8 cellular contexts compared by ENCODE assay signal in genomic region chr19:15453091-15453498, GRCh38. TPM values are rescaled to one million over a fixed set of nuclear protein-coding genes. Genes with fewer than 3 reads are reported as not detected.
DNase-seq lines count a peak whose midpoint lies in the region; ATAC-seq and TF ChIP-seq lines count a peak whose summit lies in the region.
"Had no signal": no experiment of that assay in that cellular context is flagged by ENCODE, and none has a peak within 500 bp of the region (broad histone marks: within the 10 kb centered on the region; RNA-seq: fewer than 3 reads in every experiment).

No MANE protein-coding gene starts in this region.

- no peaks in the 10 kb centered on the region for H3K9me3 Mint-ChIP-seq in activated T-helper 2 cell treated with anti-CD3 and anti-CD28 coated beads, Interferon-gamma antibody, Interleukin-2, Interleukin-4, amounts not matched to agents 10 μg/mL and 5 μg/mL and 100 μg/mL, durations not matched to agents 14 hours and 24 hours and 36 hours
- H3K9me3 Mint-ChIP-seq in CD8-positive, alpha-beta memory T cell, result no peaks in the 10 kb centered on the region

- no peaks in the 10 kb centered on the region for H3K27me3 Mint-ChIP-seq in activated T-helper 2 cell treated with anti-CD3 and anti-CD28 coated beads, Interferon-gamma antibody, Interleukin-2, Interleukin-4, amounts not matched to agents 10 μg/mL and 5 μg/mL and 100 μg/mL, durations not matched to agents 14 hours and 24 hours and 36 hours (ENCODE audit: low read depth)
- peaks cover 0 to 5% of the 10 kb centered on the region in 2 donors for H3K27me3 Mint-ChIP-seq in CD8-positive, alpha-beta memory T cell
- H3K27me3 Mint-ChIP-seq: IgD-negative memory B cell had no signal

- CTCF ChIA-PET in AG04449 (lab: Yijun Ruan, JAX), result interaction anchor here (1.2 to 1.6 kb wide), 2 partner anchors 13 to 34 kb away, joined by 4 to 6 read pairs; partner anchors contain the start of gene AKAP8L
- CTCF ChIA-PET in CD8-positive, alpha-beta memory T cell (lab: Charles Lee), result interaction anchor here (4.3 kb wide), 1 partner anchor 9 kb away, joined by 23 read pairs; no protein-coding TSS in a partner anchor

- H3K36me3 ChIP-seq in lung (ENCODE audit: control insufficient read depth in 2 of 2, insufficient read depth in 2 of 2, low read length in 2 of 2), result peaks cover 0 to 16% of the 10 kb centered on the region in 2 donors
- peaks cover 34% of the 10 kb centered on the region for H3K36me3 ChIP-seq in CD8-positive, alpha-beta memory T cell (ENCODE audit: insufficient read depth, low read length)

- DNase-seq in AG04449 (ENCODE audit: low read depth, low spot score) (no peak), cardiac fibroblast (ENCODE audit: low read depth in 2 of 2) (peak in 1 of 2 donors; percentile 17), lung (ENCODE audit: low spot score) (no peak), kidney tubule cell (ENCODE audit: low spot score) (no peak)
- DNase-seq in activated T-helper 2 cell treated with anti-CD3 and anti-CD28 coated beads, Interferon-gamma antibody, Interleukin-2, Interleukin-4, amounts not matched to agents 10 μg/mL and 5 μg/mL and 100 μg/mL, durations not matched to agents 14 hours and 24 hours and 36 hours (ENCODE audit: low spot score), result no peak
- no peak for DNase-seq in CD8-positive, alpha-beta memory T cell

- intact Hi-C loops in activated T-helper 2 cell treated with anti-CD3 and anti-CD28 coated beads, Interferon-gamma antibody, Interleukin-2, Interleukin-4, amounts not matched to agents 10 μg/mL and 5 μg/mL and 100 μg/mL, durations not matched to agents 14 hours and 24 hours and 36 hours (cut with micrococcal nuclease), result no loop called here

- H3K4me1 Mint-ChIP-seq in activated T-helper 2 cell treated with anti-CD3 and anti-CD28 coated beads, Interferon-gamma antibody, Interleukin-2, Interleukin-4, amounts not matched to agents 10 μg/mL and 5 μg/mL and 100 μg/mL, durations not matched to agents 14 hours and 24 hours and 36 hours (ENCODE audit: low read depth), result peaks cover 13% of the 10 kb centered on the region
- peaks cover 29 to 47% (median 34%) of the 10 kb centered on the region in 3 donors for H3K4me1 Mint-ChIP-seq in CD8-positive, alpha-beta memory T cell

- peak; percentile 14 for TF ChIP-seq CTCF in AG04449 (IDR thresholded peaks at IDR 0.05; ENCODE audit: insufficient read depth, low read length, missing control alignments)
- TF ChIP-seq CTCF in cardiac fibroblast (IDR thresholded peaks at IDR 0.05; ENCODE audit: low read depth, low read length), result peak; percentile 19
- TF ChIP-seq CTCF in lung (IDR thresholded peaks at IDR 0.05; ENCODE audit: control extremely low read depth, extremely low read depth), result no peak

- peak overlapping the region in 1 of 2 donors; percentile 13 for H3K27ac ChIP-seq in lung (ENCODE audit: low read depth in 1 of 2, low read length in 1 of 2)
- H3K27ac ChIP-seq in CD8-positive, alpha-beta memory T cell (ENCODE audit: low read depth, low read length), result no peak overlapping the region
- H3K27ac ChIP-seq: C4-2B had no signal

- POLR2A ChIA-PET in AG04449 (lab: Yijun Ruan, JAX), result interaction anchor here (1.1 kb wide), 1 partner anchor 34 kb away, joined by 6 read pairs; the partner anchor contains the start of gene AKAP8L
- POLR2A ChIA-PET in CD8-positive, alpha-beta memory T cell (lab: Charles Lee), result interaction anchor here (0.7 to 1.8 kb wide), 3 partner anchors 11 to 1889 kb away, joined by 3 to 7 read pairs (median 4); no protein-coding TSS in a partner anchor

- WGBS in lung, 2 donors, result 48 to 72% methylated on average over 42 of the region's 42 CpGs

- peaks cover 66% of the 10 kb centered on the region for H3K36me3 Mint-ChIP-seq in activated T-helper 2 cell treated with anti-CD3 and anti-CD28 coated beads, Interferon-gamma antibody, Interleukin-2, Interleukin-4, amounts not matched to agents 10 μg/mL and 5 μg/mL and 100 μg/mL, durations not matched to agents 14 hours and 24 hours and 36 hours (ENCODE audit: low read depth)
- H3K36me3 Mint-ChIP-seq in CD8-positive, alpha-beta memory T cell, result peaks cover 13 to 65% (median 15%) of the 10 kb centered on the region in 3 donors

- no peak for ATAC-seq in lung (ENCODE audit: insufficient read depth, low FRiP score)

- peaks cover 0 to 10% of the 10 kb centered on the region in 2 donors for H3K4me1 ChIP-seq in lung (ENCODE audit: control insufficient read depth in 2 of 2, insufficient read depth in 2 of 2, low read length in 2 of 2)
- peaks cover 12% of the 10 kb centered on the region for H3K4me1 ChIP-seq in CD8-positive, alpha-beta memory T cell (ENCODE audit: insufficient read depth, low read length)

- H3K4me3 ChIP-seq in AG04449 (ENCODE audit: low read depth, low read length), result peak overlapping the region; percentile 49
- H3K4me3 ChIP-seq in cardiac fibroblast (replicated peaks in 1 of 2; ENCODE audit: low read depth in 2 of 2, low read length in 2 of 2), result peak overlapping the region; percentile 44 to 52
- peak overlapping the region; percentile 24 for H3K4me3 ChIP-seq in lung
- no peak overlapping the region for H3K4me3 ChIP-seq in CD8-positive, alpha-beta memory T cell (ENCODE audit: low read length)

- no peaks in the 10 kb centered on the region for H3K9me3 ChIP-seq in lung (ENCODE audit: control insufficient read depth in 2 of 2, insufficient read depth in 1 of 2, low read length in 1 of 2)
- no peaks in the 10 kb centered on the region for H3K9me3 ChIP-seq in CD8-positive, alpha-beta memory T cell (ENCODE audit: low read length)

- H3K27ac Mint-ChIP-seq in activated T-helper 2 cell treated with anti-CD3 and anti-CD28 coated beads, Interferon-gamma antibody, Interleukin-2, Interleukin-4, amounts not matched to agents 10 μg/mL and 5 μg/mL and 100 μg/mL, durations not matched to agents 14 hours and 24 hours and 36 hours, result no peak overlapping the region
- no peak overlapping the region for H3K27ac Mint-ChIP-seq in CD8-positive, alpha-beta memory T cell

- H3K4me3 Mint-ChIP-seq in activated T-helper 2 cell treated with anti-CD3 and anti-CD28 coated beads, Interferon-gamma antibody, Interleukin-2, Interleukin-4, amounts not matched to agents 10 μg/mL and 5 μg/mL and 100 μg/mL, durations not matched to agents 14 hours and 24 hours and 36 hours (ENCODE audit: low read depth), result no peak overlapping the region
- H3K4me3 Mint-ChIP-seq in CD8-positive, alpha-beta memory T cell, result no peak overlapping the region

- H3K27me3 ChIP-seq in lung (ENCODE audit: control insufficient read depth, insufficient read depth), result no peaks in the 10 kb centered on the region
- no peaks in the 10 kb centered on the region for H3K27me3 ChIP-seq in CD8-positive, alpha-beta memory T cell (ENCODE audit: insufficient read depth, low read length, poor library complexity, severe bottlenecking)

RNA-seq across cellular contexts. Expression of gene WIZ, which starts 3.3 kb away (rescaled TPM):
- total RNA-seq in lung, result 10 to 100 TPM; 24.0 to 42.6 TPM
- polyA plus RNA-seq in lung, result 10 to 100 TPM; 14.5 to 22.7 TPM
- total RNA-seq in activated T-helper 2 cell treated with anti-CD3 and anti-CD28 coated beads, Interferon-gamma antibody, Interleukin-2, Interleukin-4, amounts not matched to agents 10 μg/mL and 5 μg/mL and 100 μg/mL, durations not matched to agents 14 hours and 24 hours and 36 hours, result 30.1 and 30.4 TPM in 2 replicates
- 10 to 100 TPM; 28.9 to 31.2 TPM for total RNA-seq in CD8-positive, alpha-beta memory T cell
- 1.8 TPM for polyA plus RNA-seq in CD8-positive, alpha-beta memory T cell

RNA-seq across cellular contexts. Expression of gene RASAL3, which starts 11.2 kb away (rescaled TPM):
- total RNA-seq in lung, result 10 to 100 TPM in 1 of 2 donors, 1 to 10 TPM in 1; 4.6 to 13.3 TPM
- 10 to 100 TPM in 1 of 2 donors, 1 to 10 TPM in 1; 5.9 to 18.2 TPM for polyA plus RNA-seq in lung
- total RNA-seq in activated T-helper 2 cell treated with anti-CD3 and anti-CD28 coated beads, Interferon-gamma antibody, Interleukin-2, Interleukin-4, amounts not matched to agents 10 μg/mL and 5 μg/mL and 100 μg/mL, durations not matched to agents 14 hours and 24 hours and 36 hours, result 107 TPM in 2 replicates
- 100 to 1,000 TPM; 120 to 125 TPM for total RNA-seq in CD8-positive, alpha-beta memory T cell
- 144 TPM for polyA plus RNA-seq in CD8-positive, alpha-beta memory T cell

RNA-seq across cellular contexts. Expression of gene PGLYRP2, which starts 26.2 kb away (rescaled TPM):
- not detected for total RNA-seq in lung
- under 1 TPM in 1 of 2 donors, not detected in 1; 0.10 TPM for polyA plus RNA-seq in lung
- total RNA-seq in activated T-helper 2 cell treated with anti-CD3 and anti-CD28 coated beads, Interferon-gamma antibody, Interleukin-2, Interleukin-4, amounts not matched to agents 10 μg/mL and 5 μg/mL and 100 μg/mL, durations not matched to agents 14 hours and 24 hours and 36 hours, result not detected in 2 replicates
- under 1 TPM in 1 of 2 experiments, not detected in 1; 0.13 TPM for total RNA-seq in CD8-positive, alpha-beta memory T cell
- polyA plus RNA-seq in CD8-positive, alpha-beta memory T cell, result 0.49 TPM
- polyA plus RNA-seq: IgD-negative memory B cell had no signal

RNA-seq across cellular contexts. Expression of gene AKAP8L, which starts 34.3 kb away (rescaled TPM):
- 100 to 1,000 TPM in 1 of 2 donors, 10 to 100 TPM in 1; 84.1 to 118 TPM for total RNA-seq in lung
- 10 to 100 TPM; 52.5 to 76.2 TPM for polyA plus RNA-seq in lung
- total RNA-seq in activated T-helper 2 cell treated with anti-CD3 and anti-CD28 coated beads, Interferon-gamma antibody, Interleukin-2, Interleukin-4, amounts not matched to agents 10 μg/mL and 5 μg/mL and 100 μg/mL, durations not matched to agents 14 hours and 24 hours and 36 hours, result 76.6 and 87.4 TPM in 2 replicates
- 10 to 100 TPM; 74.5 to 74.9 TPM for total RNA-seq in CD8-positive, alpha-beta memory T cell
- polyA plus RNA-seq in CD8-positive, alpha-beta memory T cell, result 69.8 TPM

RNA-seq across cellular contexts. Expression of gene CYP4F22, which starts 55.2 kb away (rescaled TPM):
- under 1 TPM in 1 of 2 donors, not detected in 1; 0.18 TPM for total RNA-seq in lung
- under 1 TPM in 1 of 2 donors, not detected in 1; 0.07 TPM for polyA plus RNA-seq in lung
- total RNA-seq in activated T-helper 2 cell treated with anti-CD3 and anti-CD28 coated beads, Interferon-gamma antibody, Interleukin-2, Interleukin-4, amounts not matched to agents 10 μg/mL and 5 μg/mL and 100 μg/mL, durations not matched to agents 14 hours and 24 hours and 36 hours, result 0.14 TPM in 2 replicates
- total RNA-seq in CD8-positive, alpha-beta memory T cell, result under 1 TPM; 0.71 to 0.79 TPM
- 5.1 TPM for polyA plus RNA-seq in CD8-positive, alpha-beta memory T cell
- polyA plus RNA-seq: IgD-negative memory B cell had no signal
